In the genomic region with DNA sequence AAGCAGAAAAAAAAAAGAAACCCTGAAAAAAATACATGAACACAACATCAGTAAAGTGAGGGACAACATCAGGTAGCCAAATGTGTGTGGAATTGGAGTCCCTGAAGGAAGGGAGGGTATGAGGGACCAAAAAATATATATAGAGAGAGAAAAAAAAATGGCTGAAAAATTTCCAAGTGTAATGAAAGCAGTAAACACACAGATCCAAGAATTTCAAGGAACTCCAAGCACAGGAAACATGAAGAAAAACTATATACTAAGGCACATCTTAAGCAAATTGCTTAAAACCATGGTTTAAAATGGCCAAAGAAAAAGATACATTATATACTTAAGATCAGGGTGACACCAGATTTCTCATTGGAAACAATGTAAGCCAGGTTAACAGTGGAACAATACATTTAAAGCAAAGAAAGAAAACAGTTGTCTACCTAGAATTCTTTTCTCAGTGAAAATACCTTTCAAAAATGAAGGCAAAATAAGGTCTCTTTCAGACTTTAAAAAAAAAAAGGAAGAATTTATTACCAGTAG, we compare ENCODE assay signal across 4 cellular contexts.
TF ChIP-seq lines count a peak whose summit lies in the region.

No MANE protein-coding gene starts in this region.

TF ChIP-seq in GM23338, 12 proteins besides CTCF, POLR2A, EP300 and RAD21 (continues in another document):
- TF ChIP-seq, protein P1, sequence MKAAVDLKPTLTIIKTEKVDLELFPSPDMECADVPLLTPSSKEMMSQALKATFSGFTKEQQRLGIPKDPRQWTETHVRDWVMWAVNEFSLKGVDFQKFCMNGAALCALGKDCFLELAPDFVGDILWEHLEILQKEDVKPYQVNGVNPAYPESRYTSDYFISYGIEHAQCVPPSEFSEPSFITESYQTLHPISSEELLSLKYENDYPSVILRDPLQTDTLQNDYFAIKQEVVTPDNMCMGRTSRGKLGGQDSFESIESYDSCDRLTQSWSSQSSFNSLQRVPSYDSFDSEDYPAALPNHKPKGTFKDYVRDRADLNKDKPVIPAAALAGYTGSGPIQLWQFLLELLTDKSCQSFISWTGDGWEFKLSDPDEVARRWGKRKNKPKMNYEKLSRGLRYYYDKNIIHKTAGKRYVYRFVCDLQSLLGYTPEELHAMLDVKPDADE (IDR thresholded peaks at IDR 0.05): no peak
- TF ChIP-seq STAT1 (IDR thresholded peaks at IDR 0.05; ENCODE audit: unreplicated experiment) (no peak), EZH2 (IDR thresholded peaks at IDR 0.05; ENCODE audit: low read depth, unreplicated experiment) (no peak), POLR2AphosphoS5 (IDR thresholded peaks at IDR 0.05; ENCODE audit: low read depth) (no peak), EZH2phosphoT487 (IDR thresholded peaks at IDR 0.05; ENCODE audit: unreplicated experiment) (no peak)

TF ChIP-seq in HEK293, 187 proteins besides CTCF, POLR2A, EP300 and RAD21:
- TF ChIP-seq SETDB1 (IDR thresholded peaks at IDR 0.05; ENCODE audit: insufficient read length, low read length): peak; percentile 69
- TF ChIP-seq ZNF558 (tag by site-specific recombination; IDR thresholded peaks at IDR 0.05): peak; percentile 97
- TF ChIP-seq ZNF501 (tag by site-specific recombination; IDR thresholded peaks at IDR 0.05): no peak
- TF ChIP-seq HOXC10 (CRISPR knock-in tag; IDR thresholded peaks at IDR 0.05): no peak
- no peak for TF ChIP-seq KLF1 (tag by site-specific recombination; IDR thresholded peaks at IDR 0.05)
- TF ChIP-seq ZNF2 (tag by site-specific recombination; IDR thresholded peaks at IDR 0.05): no peak
- TF ChIP-seq ZNF248 (tag by site-specific recombination; IDR thresholded peaks at IDR 0.05): no peak
- TF ChIP-seq, protein P2, sequence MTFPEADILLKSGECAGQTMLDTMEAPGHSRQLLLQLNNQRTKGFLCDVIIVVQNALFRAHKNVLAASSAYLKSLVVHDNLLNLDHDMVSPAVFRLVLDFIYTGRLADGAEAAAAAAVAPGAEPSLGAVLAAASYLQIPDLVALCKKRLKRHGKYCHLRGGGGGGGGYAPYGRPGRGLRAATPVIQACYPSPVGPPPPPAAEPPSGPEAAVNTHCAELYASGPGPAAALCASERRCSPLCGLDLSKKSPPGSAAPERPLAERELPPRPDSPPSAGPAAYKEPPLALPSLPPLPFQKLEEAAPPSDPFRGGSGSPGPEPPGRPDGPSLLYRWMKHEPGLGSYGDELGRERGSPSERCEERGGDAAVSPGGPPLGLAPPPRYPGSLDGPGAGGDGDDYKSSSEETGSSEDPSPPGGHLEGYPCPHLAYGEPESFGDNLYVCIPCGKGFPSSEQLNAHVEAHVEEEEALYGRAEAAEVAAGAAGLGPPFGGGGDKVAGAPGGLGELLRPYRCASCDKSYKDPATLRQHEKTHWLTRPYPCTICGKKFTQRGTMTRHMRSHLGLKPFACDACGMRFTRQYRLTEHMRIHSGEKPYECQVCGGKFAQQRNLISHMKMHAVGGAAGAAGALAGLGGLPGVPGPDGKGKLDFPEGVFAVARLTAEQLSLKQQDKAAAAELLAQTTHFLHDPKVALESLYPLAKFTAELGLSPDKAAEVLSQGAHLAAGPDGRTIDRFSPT (tag by site-specific recombination; IDR thresholded peaks at IDR 0.05): no peak

TF ChIP-seq in WTC11, 78 proteins besides CTCF, POLR2A, EP300 and RAD21 (continued from another document):
- TF ChIP-seq ZNF317 (CRISPR knock-in tag; IDR thresholded peaks at IDR 0.05; ENCODE audit: borderline replicate concordance, low read depth): peak; percentile 89
- TF ChIP-seq, protein P3, sequence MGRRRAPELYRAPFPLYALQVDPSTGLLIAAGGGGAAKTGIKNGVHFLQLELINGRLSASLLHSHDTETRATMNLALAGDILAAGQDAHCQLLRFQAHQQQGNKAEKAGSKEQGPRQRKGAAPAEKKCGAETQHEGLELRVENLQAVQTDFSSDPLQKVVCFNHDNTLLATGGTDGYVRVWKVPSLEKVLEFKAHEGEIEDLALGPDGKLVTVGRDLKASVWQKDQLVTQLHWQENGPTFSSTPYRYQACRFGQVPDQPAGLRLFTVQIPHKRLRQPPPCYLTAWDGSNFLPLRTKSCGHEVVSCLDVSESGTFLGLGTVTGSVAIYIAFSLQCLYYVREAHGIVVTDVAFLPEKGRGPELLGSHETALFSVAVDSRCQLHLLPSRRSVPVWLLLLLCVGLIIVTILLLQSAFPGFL (CRISPR knock-in tag; IDR thresholded peaks at IDR 0.05; ENCODE audit: borderline replicate concordance): no peak

TF ChIP-seq in K562, 482 proteins besides CTCF, POLR2A, EP300 and RAD21:
- TF ChIP-seq HNRNPLL (IDR thresholded peaks at IDR 0.05; ENCODE audit: low read depth, low read length, poor library complexity, severe bottlenecking) (no peak), JUN (IDR thresholded peaks at IDR 0.05; ENCODE audit: borderline replicate concordance, low read depth, low read length) (no peak), JUN (CRISPR knock-in tag; IDR thresholded peaks at IDR 0.05; ENCODE audit: borderline replicate concordance) (no peak), SREBF1 (IDR thresholded peaks at IDR 0.05; ENCODE audit: borderline replicate concordance, low read depth, low read length) (no peak), ZFX (CRISPR knock-in tag; IDR thresholded peaks at IDR 0.05) (no peak), RFX5 (IDR thresholded peaks at IDR 0.05; ENCODE audit: low read depth, low read length) (no peak), NCOA2 (IDR thresholded peaks at IDR 0.05; ENCODE audit: partially characterized antibody in 2 of 2) (no peak)
